In genomic region chr10:97023401-97024180, GRCh38 we compare ENCODE assay signal across 15 cellular contexts.
DNase-seq lines count a peak whose midpoint lies in the region; ATAC-seq, FAIRE-seq and TF ChIP-seq lines count a peak whose summit lies in the region.
"Had no signal": no experiment of that assay in that cellular context is flagged by ENCODE, and none has a peak within 500 bp of the region (broad histone marks: within the 10 kb centered on the region; RNA-seq: fewer than 3 reads in every experiment).

No MANE protein-coding gene starts in this region.

- peak overlapping the region; percentile 74 for H2AFZ ChIP-seq in K562 (ENCODE audit: low read depth, low read length)
- no peak overlapping the region for H2AFZ ChIP-seq in keratinocyte (ENCODE audit: control insufficient read depth, low read length)

- H3K79me2 ChIP-seq in K562 (ENCODE audit: control insufficient read depth, insufficient read depth, low read length) (no peaks in the 10 kb centered on the region), keratinocyte (ENCODE audit: control insufficient read depth, insufficient read depth, low read length) (no peaks in the 10 kb centered on the region)

- no peak overlapping the region for H3K4me3 ChIP-seq in heart left ventricle
- no peak overlapping the region for H3K4me3 ChIP-seq in K562
- H3K4me3 ChIP-seq in keratinocyte (ENCODE audit: control insufficient read depth in 2 of 3, extremely low read depth in 1 of 3, insufficient read depth in 2 of 3, low read depth in 1 of 3, low read length in 3 of 3): no peak overlapping the region
- H3K4me3 ChIP-seq: tibial nerve had no signal

- dilution Hi-C loops in keratinocyte (cut with MboI; ENCODE audit: extremely low pct_ligation_motif_present, low sequenced_read_pairs): no loop called here

- peak overlapping the region; percentile 25; the same call in 1 of the 2 replicates for H3K4me2 ChIP-seq in K562 (ENCODE audit: insufficient read depth, low read length)
- H3K4me2 ChIP-seq in keratinocyte (ENCODE audit: control insufficient read depth, extremely low read depth, insufficient read depth, low read depth, low read length): peak overlapping the region; percentile 11

- H3K4me3 Mint-ChIP-seq in activated T-helper 17 cell treated with anti-CD3 and anti-CD28 coated beads, Interleukin-2, amount 50 U/mL, for 72 hours: no peak overlapping the region
- H3K4me3 Mint-ChIP-seq: activated naive CD8-positive, alpha-beta T cell treated with anti-CD3 and anti-CD28 coated beads, Interleukin-2, amount 10 ng/mL, durations not matched to agents 7 days and 5 days; nephron had no signal

- no peak overlapping the region for H3K27ac Mint-ChIP-seq in activated T-helper 17 cell treated with anti-CD3 and anti-CD28 coated beads, Interleukin-2, amount 50 U/mL, for 72 hours
- H3K27ac Mint-ChIP-seq: activated naive CD8-positive, alpha-beta T cell treated with anti-CD3 and anti-CD28 coated beads, Interleukin-2, amount 10 ng/mL, durations not matched to agents 7 days and 5 days had no signal

- ATAC-seq in heart left ventricle (no peak), left ventricle myocardium superior (no peak), K562 (no peak), HG03097 (IDR thresholded peaks at IDR 0.05; ENCODE audit: low FRiP score, unreplicated experiment) (no peak), HG03378 (IDR thresholded peaks at IDR 0.05; ENCODE audit: unreplicated experiment) (no peak)
- no peak for ATAC-seq in activated T-helper 17 cell treated with anti-CD3 and anti-CD28 coated beads, Interleukin-2, amount 50 U/mL, for 72 hours (replicated peaks)
- ATAC-seq: left colon had no signal

- no peaks in the 10 kb centered on the region for H3K9me3 Mint-ChIP-seq in activated T-helper 17 cell treated with anti-CD3 and anti-CD28 coated beads, Interleukin-2, amount 50 U/mL, for 72 hours
- H3K9me3 Mint-ChIP-seq: activated naive CD8-positive, alpha-beta T cell treated with anti-CD3 and anti-CD28 coated beads, Interleukin-2, amount 10 ng/mL, durations not matched to agents 7 days and 5 days; nephron had no signal

- TF ChIP-seq CTCF in heart left ventricle (IDR thresholded peaks at IDR 0.05): no peak
- no peak for TF ChIP-seq CTCF in K562 (IDR thresholded peaks at IDR 0.05 in 2 of 3, conservative IDR thresholded peaks at IDR 0.05 in 1 of 3; ENCODE audit: insufficient read depth in 2 of 3, low read depth in 1 of 3, low read length in 3 of 3)
- no peak for TF ChIP-seq CTCF in keratinocyte (optimal IDR thresholded peaks at IDR 0.05 in 1 of 3, IDR thresholded peaks at IDR 0.05 in 1 of 3, conservative IDR thresholded peaks at IDR 0.05 in 1 of 3; ENCODE audit: extremely low read depth in 1 of 3, insufficient read depth in 2 of 3, low read length in 3 of 3)

- H3K36me3 ChIP-seq in heart left ventricle: no peaks in the 10 kb centered on the region
- H3K36me3 ChIP-seq in K562 (ENCODE audit: control insufficient read depth, insufficient read depth, low read length): no peaks in the 10 kb centered on the region
- no peaks in the 10 kb centered on the region for H3K36me3 ChIP-seq in keratinocyte (ENCODE audit: control insufficient read depth in 2 of 2, extremely low read depth in 1 of 2, insufficient read depth in 2 of 2, low read length in 2 of 2)
- H3K36me3 ChIP-seq: tibial nerve had no signal

- BruUV-seq in K562 (replicated peaks; lab: Mats Ljungman, UMichigan): no TSS peak

- in situ Hi-C loops in K562 (cut with MboI): no loop called here

- H3K9me3 ChIP-seq in heart left ventricle (no peaks in the 10 kb centered on the region), K562 (replicated peaks; ENCODE audit: control insufficient read depth, insufficient read depth, low read depth, low read length) (no peaks in the 10 kb centered on the region), keratinocyte (ENCODE audit: control insufficient read depth, low read depth, low read length) (no peaks in the 10 kb centered on the region)
- H3K9me3 ChIP-seq: tibial nerve had no signal

- no peak for FAIRE-seq in K562 (lab: Jason Lieb, UNC)
- no peak for FAIRE-seq in keratinocyte (lab: Jason Lieb, UNC)

- no peak for DNase-seq in heart left ventricle
- DNase-seq in left ventricle myocardium superior: no peak
- DNase-seq in K562 (ENCODE audit: extremely low read depth in 1 of 4, low spot score in 3 of 4): no peak
- DNase-seq in keratinocyte (ENCODE audit: low read depth, low spot score): no peak
- DNase-seq in putamen (ENCODE audit: low spot score): no peak
- DNase-seq: left colon, NCI-H1930, NCI-H774, SIG-M5 had no signal

- H3K4me1 ChIP-seq in heart left ventricle (peaks cover 0 to 36% (median 20%) of the 10 kb centered on the region in 12 donors), K562 (replicated peaks in 1 of 2; ENCODE audit: control insufficient read depth in 2 of 2, insufficient read depth in 2 of 2, low read length in 2 of 2) (peaks cover 0 to 4% of the 10 kb centered on the region in 2 experiments; a peak in 2 of 5 replicates), keratinocyte (ENCODE audit: control insufficient read depth, extremely low read depth, insufficient read depth, low read length) (peaks cover 6% of the 10 kb centered on the region)

- no peaks in the 10 kb centered on the region for H3K27me3 Mint-ChIP-seq in activated T-helper 17 cell treated with anti-CD3 and anti-CD28 coated beads, Interleukin-2, amount 50 U/mL, for 72 hours

- H3K27me3 ChIP-seq in heart left ventricle (no peaks in the 10 kb centered on the region), K562 (ENCODE audit: control insufficient read depth in 2 of 2, insufficient read depth in 2 of 2, low read length in 2 of 2) (peaks cover 7 to 32% of the 10 kb centered on the region in 2 experiments), keratinocyte (ENCODE audit: control insufficient read depth, extremely low read depth, insufficient read depth, low read length) (peaks cover 11% of the 10 kb centered on the region)
- H3K27me3 ChIP-seq: tibial nerve had no signal

- TF ChIP-seq POLR2A in heart left ventricle (IDR thresholded peaks at IDR 0.05) (no peak), K562 (conservative IDR thresholded peaks at IDR 0.05) (no peak)

- H3K9ac ChIP-seq in K562 (ENCODE audit: insufficient read depth in 1 of 2, low read depth in 2 of 2, low read length in 2 of 2) (no peak overlapping the region), keratinocyte (ENCODE audit: control insufficient read depth, extremely low read depth, insufficient read depth, low read length) (no peak overlapping the region)

- 72 to 75% (median 75%) methylated on average over 14 of the region's 14 CpGs for WGBS in heart left ventricle, 4 donors
- WGBS in K562 (ENCODE audit: insufficient coverage, low coverage, missing lambda C conversion rate): 41% methylated on average over 9 of the region's 14 CpGs

- POLR2A ChIA-PET in K562 (lab: Yijun Ruan, JAX): interaction anchor here (0.9 kb wide), 1 partner anchor 9 kb away, joined by 3 read pairs; no protein-coding TSS in a partner anchor

- no peak for TF ChIP-seq RAD21 in K562 (CRISPR knock-in tag; conservative IDR thresholded peaks at IDR 0.05 in 1 of 2, IDR thresholded peaks at IDR 0.05 in 1 of 2)

- intact Hi-C loops in heart left ventricle (cut with DNase I): loop anchor here in 8 of 10 donors (5.0 to 10.0 kb wide), 8 partner anchors 106 to 649 kb away; partner anchors contain the start of gene LCOR (in 7 of the 8)
- intact Hi-C loops in left ventricle myocardium superior (cut with micrococcal nuclease): loop anchor here (10.0 kb wide), 1 partner anchor 199 kb away; no protein-coding TSS in a partner anchor
- intact Hi-C loops in K562 (cut with micrococcal nuclease): loop anchor here (10.0 kb wide), 2 partner anchors 109 to 379 kb away; no protein-coding TSS in a partner anchor

- no peaks in the 10 kb centered on the region for H3K36me3 Mint-ChIP-seq in activated T-helper 17 cell treated with anti-CD3 and anti-CD28 coated beads, Interleukin-2, amount 50 U/mL, for 72 hours (ENCODE audit: low read depth)
- H3K36me3 Mint-ChIP-seq: activated naive CD8-positive, alpha-beta T cell treated with anti-CD3 and anti-CD28 coated beads, Interleukin-2, amount 10 ng/mL, durations not matched to agents 7 days and 5 days had no signal

- CTCF ChIA-PET in K562 (lab: Yijun Ruan, JAX; ENCODE audit: low intra/inter-chr PET ratio): no interaction called here

- TF ChIP-seq EP300 in K562 (IDR thresholded peaks at IDR 0.05; ENCODE audit: low read length): no peak

- H3K9me1 ChIP-seq in K562 (ENCODE audit: control insufficient read depth, insufficient read depth, low read length) (no peaks in the 10 kb centered on the region), keratinocyte (ENCODE audit: control insufficient read depth, extremely low read depth, insufficient read depth, low read length) (no peaks in the 10 kb centered on the region)

- H3K27ac ChIP-seq in heart left ventricle: peak overlapping the region in 11 of 12 donors; percentile 49 to 73 (median 67)
- H3K27ac ChIP-seq in K562 (ENCODE audit: extremely low read depth, low read depth, low read length): no peak overlapping the region
- H3K27ac ChIP-seq in keratinocyte (ENCODE audit: control insufficient read depth, insufficient read depth, low read length): no peak overlapping the region
- H3K27ac ChIP-seq: tibial nerve had no signal

- H4K20me1 ChIP-seq in K562 (replicated peaks; ENCODE audit: control insufficient read depth, insufficient read depth, low read length) (no peaks in the 10 kb centered on the region), keratinocyte (ENCODE audit: control insufficient read depth, extremely low read depth, insufficient read depth, low read length) (no peaks in the 10 kb centered on the region)

- no peaks in the 10 kb centered on the region for H3K4me1 Mint-ChIP-seq in activated T-helper 17 cell treated with anti-CD3 and anti-CD28 coated beads, Interleukin-2, amount 50 U/mL, for 72 hours

TF ChIP-seq in K562, 482 proteins besides CTCF, POLR2A, EP300 and RAD21 (continues in another document):
- no peak for TF ChIP-seq CBX5 (IDR thresholded peaks at IDR 0.05; ENCODE audit: borderline replicate concordance, low read depth)
- TF ChIP-seq MAFK (IDR thresholded peaks at IDR 0.05; ENCODE audit: low read length): peak; percentile 77; the same call in 1 of the 2 replicates
- no peak for TF ChIP-seq HMG20B (CRISPR knock-in tag; IDR thresholded peaks at IDR 0.05)
- TF ChIP-seq C11orf30 (IDR thresholded peaks at IDR 0.05; ENCODE audit: low read depth): peak; percentile 92
- peak; percentile 54 for TF ChIP-seq NFE2 (IDR thresholded peaks at IDR 0.05; ENCODE audit: low read depth)
- TF ChIP-seq NR2C1 (IDR thresholded peaks at IDR 0.05): no peak
- TF ChIP-seq NR2C1 (tag; IDR thresholded peaks at IDR 0.05): no peak
- no peak for TF ChIP-seq CC2D1A (IDR thresholded peaks at IDR 0.05)
- TF ChIP-seq SIX5 (IDR thresholded peaks at IDR 0.05; ENCODE audit: borderline replicate concordance in 1 of 2, insufficient read depth in 1 of 2, low read depth in 1 of 2, low read length in 2 of 2): no peak
- no peak for TF ChIP-seq RNF2 (IDR thresholded peaks at IDR 0.05)
- no peak for TF ChIP-seq ZNF717 (CRISPR knock-in tag; IDR thresholded peaks at IDR 0.05)
- TF ChIP-seq SP1 (CRISPR knock-in tag; IDR thresholded peaks at IDR 0.05): no peak
- no peak for TF ChIP-seq TEAD2 (tag; IDR thresholded peaks at IDR 0.05)
- peak; percentile 63; the same call in 1 of the 2 replicates for TF ChIP-seq MAFF (IDR thresholded peaks at IDR 0.05; ENCODE audit: low read length)
- TF ChIP-seq RBM34 (IDR thresholded peaks at IDR 0.05; ENCODE audit: borderline replicate concordance, insufficient read depth, low read length): no peak

Comparison
In these comparisons a context has a peak if more than half of its experiments do, and no peak if none do; other contexts are left out.
1. H3K27ac ChIP-seq: peak in heart left ventricle (11 of 12); none in K562 (single experiment) and keratinocyte (single experiment).